In genomic region chrX:136731207-136731782, GRCh38 we compare ENCODE assay signal across 18 cellular contexts. TPM values are rescaled to one million over a fixed set of nuclear protein-coding genes. Genes with fewer than 3 reads are reported as not detected.
DNase-seq lines count a peak whose midpoint lies in the region; ATAC-seq, FAIRE-seq and TF ChIP-seq lines count a peak whose summit lies in the region.
"Had no signal": no experiment of that assay in that cellular context is flagged by ENCODE, and none has a peak within 500 bp of the region (broad histone marks: within the 10 kb centered on the region; RNA-seq: fewer than 3 reads in every experiment).

No MANE protein-coding gene starts in this region.

- WGBS in small intestine, 3 donors = 62 to 71% (median 70%) methylated on average over 5 of the region's 5 CpGs

- peaks cover 22 to 45% (median 33%) of the 10 kb centered on the region in 4 donors for H3K4me1 Mint-ChIP-seq in CD4-positive, alpha-beta memory T cell
- H3K4me1 Mint-ChIP-seq in T-helper 17 cell (peaks cover 25% of the 10 kb centered on the region), nephron progenitor cell (no peaks in the 10 kb centered on the region)
- peaks cover 14 to 57% (median 45%) of the 10 kb centered on the region in 7 donors for H3K4me1 Mint-ChIP-seq in naive thymus-derived CD4-positive, alpha-beta T cell

- H3K27ac ChIP-seq in CD4-positive, alpha-beta memory T cell (ENCODE audit: low read depth, low read length) = no peak overlapping the region
- H3K27ac ChIP-seq in ascending aorta (peak overlapping the region; percentile 37 to 53), small intestine (ENCODE audit: low read depth in 1 of 2, low read length in 1 of 2) (no peak overlapping the region)
- no peak overlapping the region for H3K27ac ChIP-seq in naive thymus-derived CD4-positive, alpha-beta T cell (ENCODE audit: low read depth, low read length)
- H3K27ac ChIP-seq: C4-2B, parathyroid adenoma, WERI-Rb-1 had no signal

- H3K27ac Mint-ChIP-seq in CD4-positive, alpha-beta memory T cell = peak overlapping the region; percentile 22 to 72 (median 41)
- H3K27ac Mint-ChIP-seq in T-helper 17 cell (peak overlapping the region; percentile 71), nephron progenitor cell (no peak overlapping the region)
- H3K27ac Mint-ChIP-seq in naive thymus-derived CD4-positive, alpha-beta T cell = peak overlapping the region; percentile 1 to 79 (median 43)

- peak overlapping the region in 7 of 8 donors; percentile 5 to 73 (median 56) for H3K4me3 Mint-ChIP-seq in CD4-positive, alpha-beta memory T cell
- H3K4me3 Mint-ChIP-seq in T-helper 17 cell (peak overlapping the region; percentile 75), nephron progenitor cell (no peak overlapping the region)
- peak overlapping the region in 7 of 10 donors; percentile 7 to 76 (median 43) for H3K4me3 Mint-ChIP-seq in naive thymus-derived CD4-positive, alpha-beta T cell

- TF ChIP-seq CTCF in ascending aorta (IDR thresholded peaks at IDR 0.05) (no peak), nephron progenitor cell (IDR thresholded peaks at IDR 0.05) (no peak)

- peaks cover 37% of the 10 kb centered on the region for H3K4me1 ChIP-seq in CD4-positive, alpha-beta memory T cell (ENCODE audit: insufficient read depth, low read length)
- H3K4me1 ChIP-seq in ascending aorta = peaks cover 0 to 1% of the 10 kb centered on the region in 2 donors
- peaks cover 0 to 10% of the 10 kb centered on the region in 2 donors for H3K4me1 ChIP-seq in naive thymus-derived CD4-positive, alpha-beta T cell (ENCODE audit: control insufficient read depth in 2 of 2, insufficient read depth in 2 of 2, low read length in 2 of 2)
- H3K4me1 ChIP-seq in small intestine (ENCODE audit: control insufficient read depth in 2 of 2, insufficient read depth in 1 of 2, low read depth in 1 of 2, low read length in 1 of 2) = no peaks in the 10 kb centered on the region
- H3K4me1 ChIP-seq: parathyroid adenoma had no signal

- H3K36me3 ChIP-seq in CD4-positive, alpha-beta memory T cell (ENCODE audit: insufficient read depth, low read length) = no peaks in the 10 kb centered on the region
- H3K36me3 ChIP-seq in ascending aorta = no peaks in the 10 kb centered on the region
- peaks cover 0 to 4% (median 0%) of the 10 kb centered on the region in 3 experiments for H3K36me3 ChIP-seq in naive thymus-derived CD4-positive, alpha-beta T cell (ENCODE audit: control insufficient read depth in 2 of 3, insufficient read depth in 3 of 3, low read length in 3 of 3)
- H3K36me3 ChIP-seq in small intestine (ENCODE audit: control insufficient read depth in 2 of 2, insufficient read depth in 2 of 2, low read length in 2 of 2) = no peaks in the 10 kb centered on the region
- H3K36me3 ChIP-seq: upper lobe of left lung, WERI-Rb-1 had no signal

- no peak overlapping the region for H3K4me3 ChIP-seq in CD4-positive, alpha-beta memory T cell (ENCODE audit: low read length in 2 of 2)
- H3K4me3 ChIP-seq in ascending aorta = no peak overlapping the region
- H3K4me3 ChIP-seq in naive thymus-derived CD4-positive, alpha-beta T cell (ENCODE audit: low read length) = no peak overlapping the region
- H3K4me3 ChIP-seq in small intestine (ENCODE audit: low read depth in 1 of 2, low read length in 2 of 2) = no peak overlapping the region
- H3K4me3 ChIP-seq: upper lobe of left lung had no signal

- no peak for ATAC-seq in T-helper 17 cell
- ATAC-seq in naive thymus-derived CD4-positive, alpha-beta T cell = no peak
- ATAC-seq in GM21825 (IDR thresholded peaks at IDR 0.05; ENCODE audit: unreplicated experiment) = no peak
- ATAC-seq in GM19455 (IDR thresholded peaks at IDR 0.05; ENCODE audit: unreplicated experiment) = no peak
- ATAC-seq: SK-N-SH treated with all-trans-retinoic acid at 6 μM for 48 hours had no signal

- no peaks in the 10 kb centered on the region for H3K27me3 Mint-ChIP-seq in CD4-positive, alpha-beta memory T cell
- H3K27me3 Mint-ChIP-seq in T-helper 17 cell = no peaks in the 10 kb centered on the region
- H3K27me3 Mint-ChIP-seq in naive thymus-derived CD4-positive, alpha-beta T cell = no peaks in the 10 kb centered on the region
- H3K27me3 Mint-ChIP-seq in nephron progenitor cell (ENCODE audit: low read depth, poor library complexity) = no peaks in the 10 kb centered on the region

- no peaks in the 10 kb centered on the region for H3K9me3 Mint-ChIP-seq in CD4-positive, alpha-beta memory T cell
- peaks cover 0 to 2% (median 0%) of the 10 kb centered on the region in 11 donors for H3K9me3 Mint-ChIP-seq in naive thymus-derived CD4-positive, alpha-beta T cell
- H3K9me3 Mint-ChIP-seq in nephron progenitor cell = peaks cover 14% of the 10 kb centered on the region

- no peaks in the 10 kb centered on the region for H3K9me3 ChIP-seq in CD4-positive, alpha-beta memory T cell (ENCODE audit: control insufficient read depth in 1 of 2, low read length in 2 of 2)
- H3K9me3 ChIP-seq in T-helper 17 cell (ENCODE audit: control insufficient read depth, low read length, poor library complexity, severe bottlenecking) (no peaks in the 10 kb centered on the region), ascending aorta (no peaks in the 10 kb centered on the region), small intestine (ENCODE audit: control insufficient read depth, low read depth) (no peaks in the 10 kb centered on the region)
- H3K9me3 ChIP-seq in naive thymus-derived CD4-positive, alpha-beta T cell (ENCODE audit: control insufficient read depth in 2 of 3, low read length in 3 of 3) = no peaks in the 10 kb centered on the region
- H3K9me3 ChIP-seq: upper lobe of left lung had no signal

- FAIRE-seq in small intestine (lab: Jason Lieb, UNC) = no peak

- H3K36me3 Mint-ChIP-seq in CD4-positive, alpha-beta memory T cell = peaks cover 3 to 32% of the 10 kb centered on the region in 2 donors
- H3K36me3 Mint-ChIP-seq in T-helper 17 cell (ENCODE audit: low read depth) = peaks cover 2% of the 10 kb centered on the region
- H3K36me3 Mint-ChIP-seq in naive thymus-derived CD4-positive, alpha-beta T cell = peaks cover 5 to 24% (median 10%) of the 10 kb centered on the region in 5 donors
- no peaks in the 10 kb centered on the region for H3K36me3 Mint-ChIP-seq in nephron progenitor cell (ENCODE audit: low read depth)

- intact Hi-C loops in CD4-positive, alpha-beta memory T cell (cut with micrococcal nuclease) = no loop called here
- intact Hi-C loops in ascending aorta (cut with DNase I) = loop anchor here (5.0 kb wide), 1 partner anchor 36 kb away; no protein-coding TSS in a partner anchor
- intact Hi-C loops in naive thymus-derived CD4-positive, alpha-beta T cell (cut with micrococcal nuclease) = no loop called here

- POLR2A ChIA-PET in CD4-positive, alpha-beta memory T cell (lab: Charles Lee; ENCODE audit: partially characterized antibody) = interaction anchor here (0.6 to 1.3 kb wide), 3 partner anchors 11 to 148 kb away, joined by 3 to 4 read pairs (median 4); no protein-coding TSS in a partner anchor
- POLR2A ChIA-PET in naive thymus-derived CD4-positive, alpha-beta T cell (lab: Charles Lee) = no interaction called here

- no peaks in the 10 kb centered on the region for H3K27me3 ChIP-seq in CD4-positive, alpha-beta memory T cell (ENCODE audit: insufficient read depth, low read length)
- H3K27me3 ChIP-seq in ascending aorta (no peaks in the 10 kb centered on the region), small intestine (ENCODE audit: control insufficient read depth in 2 of 2, insufficient read depth in 2 of 2, low read length in 2 of 2) (no peaks in the 10 kb centered on the region)
- H3K27me3 ChIP-seq in naive thymus-derived CD4-positive, alpha-beta T cell (ENCODE audit: control insufficient read depth in 2 of 2, insufficient read depth in 2 of 2, low read length in 2 of 2) = no peaks in the 10 kb centered on the region
- H3K27me3 ChIP-seq: upper lobe of left lung had no signal

- no peak for DNase-seq in CD4-positive, alpha-beta memory T cell
- DNase-seq in T-helper 17 cell = no peak
- DNase-seq in ascending aorta (ENCODE audit: low spot score in 2 of 2) = no peak
- no peak for DNase-seq in naive thymus-derived CD4-positive, alpha-beta T cell
- DNase-seq in small intestine = no peak
- no peak for DNase-seq in nephron progenitor cell
- DNase-seq: caudate nucleus, head of caudate nucleus, NCI-H524, OCI-M1, upper lobe of left lung, WERI-Rb-1 had no signal

- CTCF ChIA-PET in CD4-positive, alpha-beta memory T cell (lab: Charles Lee; ENCODE audit: partially characterized antibody) = no interaction called here
- CTCF ChIA-PET in naive thymus-derived CD4-positive, alpha-beta T cell (lab: Charles Lee) = no interaction called here

RNA-seq across cellular contexts. Expression of gene ARHGEF6, which starts 49.4 kb away (rescaled TPM):
- 10 to 100 TPM; 81.3 to 83.4 TPM for total RNA-seq in CD4-positive, alpha-beta memory T cell
- polyA plus RNA-seq in CD4-positive, alpha-beta memory T cell = 10 to 100 TPM; 77.7 to 86.1 TPM
- total RNA-seq in T-helper 17 cell = 10 to 100 TPM; 68.6 to 70.7 TPM
- total RNA-seq in ascending aorta = 17.6 TPM
- total RNA-seq in naive thymus-derived CD4-positive, alpha-beta T cell = 100 to 1,000 TPM in 1 of 5 experiments, 10 to 100 TPM in 4; 66.1 to 102 (median 81.5) TPM
- 10 to 100 TPM; 88.2 to 99.0 TPM for polyA plus RNA-seq in naive thymus-derived CD4-positive, alpha-beta T cell
- polyA plus RNA-seq in small intestine = 1 to 10 TPM; 1.1 to 3.9 (median 3.8) TPM
- total RNA-seq: HT-29 had no signal

Comparison
In these comparisons a context has a peak if more than half of its experiments do, and no peak if none do; other contexts are left out.
1. H3K27ac ChIP-seq: peak in ascending aorta (2 of 2); none in CD4-positive, alpha-beta memory T cell (single experiment), naive thymus-derived CD4-positive, alpha-beta T cell (single experiment) and small intestine (0 of 2).